In the genomic region with DNA sequence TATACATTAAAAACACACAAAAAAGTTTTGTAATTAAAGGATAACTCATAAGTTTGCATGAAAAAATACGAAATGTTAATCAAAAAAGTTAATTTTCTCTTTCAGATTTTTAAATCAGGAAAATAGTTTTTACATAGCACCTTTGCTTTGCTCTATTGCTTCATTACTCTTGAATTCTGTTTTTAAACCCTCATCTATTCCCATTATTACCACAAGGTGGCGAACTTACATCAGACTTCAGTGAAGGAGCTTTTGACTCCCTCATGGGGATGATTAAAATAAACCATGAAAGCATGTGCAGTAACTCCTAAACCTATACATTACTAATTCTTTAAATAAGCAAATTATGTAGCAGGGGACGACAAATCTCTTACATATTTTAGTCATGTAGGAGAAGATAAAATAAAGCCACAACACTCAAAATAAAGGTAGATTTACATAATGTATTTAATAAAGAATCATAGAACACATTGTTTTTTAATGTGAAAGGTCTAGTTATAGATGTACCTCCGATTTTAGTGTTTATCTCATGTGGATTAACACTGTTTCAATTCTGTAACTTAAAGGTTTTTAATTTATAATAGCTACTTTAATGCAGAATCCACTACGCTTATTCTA, we compare ENCODE assay signal across 8 cellular contexts.
A peak's percentile ranks its signal among the peaks of the same experiment; 100 is the strongest.
DNase-seq lines count a peak whose midpoint lies in the region; ATAC-seq and TF ChIP-seq lines count a peak whose summit lies in the region.

No MANE protein-coding gene starts in this region.

- H3K4me1 ChIP-seq in right cardiac atrium (ENCODE audit: control insufficient read depth, insufficient read depth, low read length) (no peaks in the 10 kb centered on the region), foreskin keratinocyte (peaks cover 3% of the 10 kb centered on the region), sigmoid colon (no peaks in the 10 kb centered on the region)

- H3K9me3 ChIP-seq in right cardiac atrium (ENCODE audit: control insufficient read depth, low read length) (no peaks in the 10 kb centered on the region), sigmoid colon (no peaks in the 10 kb centered on the region)

- no peak overlapping the region for H3K27ac ChIP-seq in right cardiac atrium (ENCODE audit: low read length)
- H3K27ac ChIP-seq in foreskin keratinocyte = no peak overlapping the region
- H3K27ac ChIP-seq in sigmoid colon = no peak overlapping the region

- H3K36me3 ChIP-seq in sigmoid colon = no peaks in the 10 kb centered on the region

- peak; percentile 89 for TF ChIP-seq CTCF in foreskin keratinocyte (conservative IDR thresholded peaks at IDR 0.05)
- peak in 3 of 4 experiments; percentile 37 to 65 (median 53) for TF ChIP-seq CTCF in sigmoid colon (IDR thresholded peaks at IDR 0.05)

- H3K4me3 ChIP-seq in right cardiac atrium (ENCODE audit: low read length) (no peak overlapping the region), sigmoid colon (no peak overlapping the region)

- intact Hi-C loops in Right ventricle myocardium superior (cut with DNase I) (loop anchor here (5.0 to 10.0 kb wide), 3 partner anchors 372 to 1352 kb away; no protein-coding TSS in a partner anchor), right cardiac atrium (cut with DNase I) (loop anchor here (5.0 to 10.0 kb wide), 5 partner anchors 372 to 1352 kb away; no protein-coding TSS in a partner anchor), sigmoid colon (cut with DNase I) (loop anchor here (5.0 to 10.0 kb wide), 2 partner anchors 1080 to 1792 kb away; no protein-coding TSS in a partner anchor), posterior cingulate gyrus (cut with DNase I) (loop anchor here (10.0 kb wide), 2 partner anchors 372 to 1352 kb away; no protein-coding TSS in a partner anchor)

- ATAC-seq in Right ventricle myocardium superior (ENCODE audit: poor library complexity) (peak; percentile 49), right cardiac atrium (no peak), HG02610 (IDR thresholded peaks at IDR 0.05; ENCODE audit: unreplicated experiment) (peak; percentile 82), foreskin keratinocyte (peak; percentile 62)

- H3K27me3 ChIP-seq in right cardiac atrium (ENCODE audit: control insufficient read depth, insufficient read depth) (no peaks in the 10 kb centered on the region), foreskin keratinocyte (no peaks in the 10 kb centered on the region), sigmoid colon (no peaks in the 10 kb centered on the region)

- no peak for TF ChIP-seq POLR2A in sigmoid colon (IDR thresholded peaks at IDR 0.05)

- TF ChIP-seq EP300 in sigmoid colon (IDR thresholded peaks at IDR 0.05) = no peak

- DNase-seq in Right ventricle myocardium superior (no peak), right cardiac atrium (no peak), NCI-H1105 treated with DMSO at 0.1 percent for 48 hours (lab: John Stamatoyannopoulos, UW) (peak; percentile 64), SKM-1 (lab: John Stamatoyannopoulos, UW; ENCODE audit: unreplicated experiment) (peak; percentile 56), foreskin keratinocyte (peak; percentile 31 to 64), sigmoid colon (no peak), posterior cingulate gyrus (no peak)

- WGBS in right cardiac atrium = 16% methylated on average over 5 of the region's 5 CpGs
- WGBS in sigmoid colon, 2 donors = 12 to 18% methylated on average over 5 of the region's 5 CpGs

Comparison
In these comparisons a context has a peak if more than half of its experiments do, and no peak if none do; other contexts are left out.
1. ATAC-seq: peak in Right ventricle myocardium superior (single experiment), HG02610 (single experiment) and foreskin keratinocyte (single experiment); none in right cardiac atrium (0 of 2).
2. DNase-seq: peak in NCI-H1105 treated with DMSO at 0.1 percent for 48 hours (single experiment), SKM-1 (single experiment) and foreskin keratinocyte (2 of 2); none in Right ventricle myocardium superior (single experiment), right cardiac atrium (0 of 3), sigmoid colon (single experiment) and posterior cingulate gyrus (0 of 10).